ENCODE assay signal across 9 cellular contexts in the genomic region with DNA sequence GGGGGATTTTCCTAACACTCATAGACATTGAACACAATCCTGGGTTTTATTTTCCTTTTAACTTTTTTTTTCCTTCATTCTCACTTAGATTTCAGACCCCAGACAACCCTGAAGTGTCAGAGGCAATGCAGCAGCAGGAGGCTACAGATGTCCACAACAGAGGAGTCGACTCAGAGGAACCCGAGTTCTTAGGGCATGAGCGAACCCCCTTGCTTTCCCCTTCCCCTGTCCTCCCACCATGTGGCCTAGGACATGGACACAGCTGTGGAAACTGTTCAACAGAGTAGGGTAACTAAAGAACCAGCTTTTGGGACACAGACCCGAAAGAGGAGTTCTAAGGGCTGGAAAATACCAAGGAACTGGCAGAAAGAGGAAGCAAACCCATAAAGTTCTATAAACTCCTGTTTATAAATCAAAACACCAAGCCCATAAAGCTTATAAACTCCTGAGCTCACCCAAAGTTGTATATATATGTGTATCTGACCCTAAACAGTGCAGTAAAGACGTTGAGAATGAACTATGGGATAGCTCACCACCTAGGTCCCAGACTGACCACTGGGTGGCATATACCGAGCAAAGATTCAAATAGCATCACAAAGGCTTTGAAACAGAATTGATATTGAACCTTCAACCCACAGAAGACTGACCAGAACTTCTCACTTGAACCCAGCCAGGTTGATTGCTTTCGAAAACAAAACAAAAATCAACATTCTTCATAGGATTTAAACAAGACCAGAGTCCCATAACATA. TPM values are rescaled to one million over a fixed set of nuclear protein-coding genes. Genes with fewer than 3 reads are reported as not detected.
DNase-seq lines count a peak whose midpoint lies in the region; ATAC-seq, FAIRE-seq and TF ChIP-seq lines count a peak whose summit lies in the region.
"Had no signal": no experiment of that assay in that cellular context is flagged by ENCODE, and none has a peak within 500 bp of the region (broad histone marks: within the 10 kb centered on the region; RNA-seq: fewer than 3 reads in every experiment).

No MANE protein-coding gene starts in this region.

- peak in 3 of 4 experiments; percentile 40 to 41 (median 41) for TF ChIP-seq CTCF in sigmoid colon (IDR thresholded peaks at IDR 0.05)

- TF ChIP-seq POLR2A in sigmoid colon (IDR thresholded peaks at IDR 0.05) = no peak

- H3K27me3 ChIP-seq in sigmoid colon = no peaks in the 10 kb centered on the region

- peaks cover 0 to 35% (median 27%) of the 10 kb centered on the region in 4 donors for H3K4me1 ChIP-seq in sigmoid colon

- H3K9me3 ChIP-seq in SK-N-MC (ENCODE audit: low read depth, low read length) (no peaks in the 10 kb centered on the region), sigmoid colon (no peaks in the 10 kb centered on the region)

- peak; percentile 18 for DNase-seq in DMS53 (lab: John Stamatoyannopoulos, UW)
- DNase-seq in DMS53 treated with DMSO at 0.1 percent for 48 hours (lab: John Stamatoyannopoulos, UW; ENCODE audit: unreplicated experiment) = no peak
- DNase-seq in SK-N-MC (ENCODE audit: low read depth, low spot score) = no peak
- DNase-seq in frontal cortex (ENCODE audit: low spot score in 2 of 2) = peak; percentile 15 to 37
- DNase-seq in sigmoid colon = no peak
- DNase-seq in UCSD-AML1 (lab: John Stamatoyannopoulos, UW; ENCODE audit: unreplicated experiment) = no peak
- DNase-seq: activated B cell treated with CpG ODN at 0.5 μM for 24 hours had no signal

- WGBS in sigmoid colon, 2 donors = 57 to 64% methylated on average over 7 of the region's 7 CpGs

- no peak overlapping the region for H3K4me3 ChIP-seq in SK-N-MC
- H3K4me3 ChIP-seq in sigmoid colon = no peak overlapping the region

- H3K36me3 ChIP-seq in SK-N-MC (ENCODE audit: insufficient read depth, low read length) = no peaks in the 10 kb centered on the region
- no peaks in the 10 kb centered on the region for H3K36me3 ChIP-seq in sigmoid colon

- FAIRE-seq in frontal cortex (lab: Jason Lieb, UNC) = no peak

- intact Hi-C loops in sigmoid colon (cut with DNase I) = loop anchor here (5.0 kb wide), 2 partner anchors 90 to 205 kb away; a partner anchor contains a TSS

- H3K9ac ChIP-seq in SK-N-MC (ENCODE audit: insufficient read length) = no peak overlapping the region

- ATAC-seq in GM21526 (IDR thresholded peaks at IDR 0.05; ENCODE audit: low FRiP score, unreplicated experiment) (no peak), HG03439 (IDR thresholded peaks at IDR 0.05; ENCODE audit: unreplicated experiment) (no peak)

- H3K27ac ChIP-seq in SK-N-MC (peak overlapping the region; percentile 42), sigmoid colon (peak overlapping the region; percentile 21 to 80 (median 74))

- no peak for TF ChIP-seq EP300 in sigmoid colon (IDR thresholded peaks at IDR 0.05)

RNA-seq across cellular contexts. Expression of a gene that starts 33.9 kb away (rescaled TPM):
- total RNA-seq in frontal cortex (51.0 TPM), sigmoid colon (10 to 100 TPM in 2 of 4 donors, 1 to 10 TPM in 2; 6.1 to 12.5 (median 9.4) TPM)
- 10 to 100 TPM; 27.0 to 65.1 (median 40.2) TPM for polyA plus RNA-seq in sigmoid colon

RNA-seq across cellular contexts. Expression of a gene that starts 58.1 kb away (rescaled TPM):
- total RNA-seq in frontal cortex (3.3 TPM), sigmoid colon (10 to 100 TPM; 12.5 to 18.8 (median 17.3) TPM)
- 10 to 100 TPM in 2 of 3 donors, 1 to 10 TPM in 1; 8.6 to 15.5 (median 10.2) TPM for polyA plus RNA-seq in sigmoid colon

Comparison
In these comparisons a context has a peak if more than half of its experiments do, and no peak if none do; other contexts are left out.
1. DNase-seq: peak in DMS53 (single experiment) and frontal cortex (2 of 2); none in DMS53 treated with DMSO at 0.1 percent for 48 hours (single experiment), SK-N-MC (single experiment), sigmoid colon (single experiment) and UCSD-AML1 (single experiment).